11 cellular contexts compared by ENCODE assay signal in genomic region chr7:34036069-34036920, GRCh38.
DNase-seq lines count a peak whose midpoint lies in the region; ATAC-seq lines count a peak whose summit lies in the region.
"Had no signal": no experiment of that assay in that cellular context is flagged by ENCODE, and none has a peak within 500 bp of the region (broad histone marks: within the 10 kb centered on the region; RNA-seq: fewer than 3 reads in every experiment).

No MANE protein-coding gene starts in this region.

- WGBS in trophoblast cell (ENCODE audit: extremely low coverage, insufficient coverage, insufficient read length) = no CpG with 5 or more reads among the region's 8 CpGs

- H4K91ac ChIP-seq in trophoblast cell (ENCODE audit: low read depth, low read length) = no peak overlapping the region

- H3K9me3 ChIP-seq in SJSA1 (replicated peaks) (no peaks in the 10 kb centered on the region), trophoblast cell (ENCODE audit: insufficient read depth, low read depth, low read length) (no peaks in the 10 kb centered on the region)
- H3K9me3 ChIP-seq: psoas muscle had no signal

- no peak overlapping the region for H2AK5ac ChIP-seq in trophoblast cell (ENCODE audit: low read length)

- H3K4me3 ChIP-seq in SJSA1 = no peak overlapping the region
- no peak overlapping the region for H3K4me3 ChIP-seq in trophoblast cell (ENCODE audit: low read depth, low read length)
- H3K4me3 ChIP-seq: psoas muscle had no signal

- H3K4me1 ChIP-seq in SJSA1 (replicated peaks) (peaks cover 52% of the 10 kb centered on the region), trophoblast cell (ENCODE audit: control insufficient read depth in 1 of 2, insufficient read depth in 2 of 2, low read length in 2 of 2) (no peaks in the 10 kb centered on the region)
- H3K4me1 ChIP-seq: psoas muscle had no signal

- H4K12ac ChIP-seq in trophoblast cell (ENCODE audit: low read depth, low read length) = no peak overlapping the region

- H3K36me3 ChIP-seq in SJSA1 (no peaks in the 10 kb centered on the region), trophoblast cell (ENCODE audit: control insufficient read depth in 1 of 2, insufficient read depth in 2 of 2, low read length in 2 of 2) (no peaks in the 10 kb centered on the region)

- no peaks in the 10 kb centered on the region for H3K79me2 ChIP-seq in trophoblast cell (ENCODE audit: control insufficient read depth, insufficient read depth, low read length, poor library complexity)

- peak overlapping the region; percentile 90 for H3K27ac ChIP-seq in SJSA1
- no peak overlapping the region for H3K27ac ChIP-seq in trophoblast cell (ENCODE audit: low read depth, low read length)
- H3K27ac ChIP-seq: 22Rv1, psoas muscle had no signal

- DNase-seq in DMS 273 (lab: John Stamatoyannopoulos, UW; ENCODE audit: unreplicated experiment) = peak; percentile 45
- DNase-seq in DMS 273 treated with DMSO at 0.1 percent for 48 hours (lab: John Stamatoyannopoulos, UW) = no peak
- peak; percentile 90 to 97 for DNase-seq in SJSA1 (ENCODE audit: low read depth in 1 of 2, low spot score in 2 of 2)
- DNase-seq in head of caudate nucleus = peak in 34 of 42 donors; percentile 8 to 73 (median 42)
- DNase-seq in trophoblast cell = peak; percentile 15 to 53
- DNase-seq in activated gamma-delta T cell treated with Interleukin-2 at 50 U/mL for 16 hours = no peak
- DNase-seq: T1000 had no signal

- H3K23ac ChIP-seq in trophoblast cell (ENCODE audit: low read length) = no peak overlapping the region

- no peak overlapping the region for H2BK5ac ChIP-seq in trophoblast cell (ENCODE audit: low read depth, low read length, poor library complexity)

- H4K8ac ChIP-seq in trophoblast cell (ENCODE audit: low read depth, low read length) = no peak overlapping the region

- intact Hi-C loops in head of caudate nucleus (cut with DNase I) = no loop called here

- H3K27me3 ChIP-seq in SJSA1 (replicated peaks) (no peaks in the 10 kb centered on the region), trophoblast cell (ENCODE audit: insufficient read depth, low read length) (no peaks in the 10 kb centered on the region)

- no peak overlapping the region for H3K4ac ChIP-seq in trophoblast cell (ENCODE audit: low read depth, low read length)

- no peak overlapping the region for H3K9ac ChIP-seq in trophoblast cell (ENCODE audit: low read length)

- no peak for ATAC-seq in GM18498 (IDR thresholded peaks at IDR 0.05; ENCODE audit: unreplicated experiment)
- no peak for ATAC-seq in GM18858 (IDR thresholded peaks at IDR 0.05; ENCODE audit: unreplicated experiment)
- ATAC-seq: psoas muscle had no signal

- no peak overlapping the region for H2BK120ac ChIP-seq in trophoblast cell (ENCODE audit: insufficient read depth, low read length, poor library complexity)

- no peak overlapping the region for H3K14ac ChIP-seq in trophoblast cell (ENCODE audit: low read length)

- no peak overlapping the region for H2AFZ ChIP-seq in trophoblast cell (ENCODE audit: insufficient read depth, low read length, poor library complexity)

- no peak overlapping the region for H3K18ac ChIP-seq in trophoblast cell (ENCODE audit: low read length)

- H3K79me1 ChIP-seq in trophoblast cell (ENCODE audit: low read length) = no peaks in the 10 kb centered on the region

- no peak overlapping the region for H3K4me2 ChIP-seq in trophoblast cell (ENCODE audit: low read length)

- H2BK12ac ChIP-seq in trophoblast cell (ENCODE audit: low read length) = no peak overlapping the region

Comparison
In these comparisons a context has a peak if more than half of its experiments do, and no peak if none do; other contexts are left out.
1. DNase-seq: peak in DMS 273 (single experiment), SJSA1 (2 of 2), head of caudate nucleus (34 of 42) and trophoblast cell (2 of 2); none in DMS 273 treated with DMSO at 0.1 percent for 48 hours (single experiment) and activated gamma-delta T cell treated with Interleukin-2 at 50 U/mL for 16 hours (single experiment).